25 cellular contexts compared by ENCODE assay signal in genomic region chr4:8508266-8508665, GRCh38.
"Had no signal": no experiment of that assay in that cellular context is flagged by ENCODE, and none has a peak within 500 bp of the region (broad histone marks: within the 10 kb centered on the region; RNA-seq: fewer than 3 reads in every experiment).

No MANE protein-coding gene starts in this region.

- H3K4me1 Mint-ChIP-seq: naive B cell; neural crest cell; stimulated activated naive B cell treated with anti-CD40 and anti-IgM and Interleukin-4, amounts not matched to agents 10 μg/mL and 1 μg/mL and 100 μg/mL, for 72 hours had no signal

- DNase-seq: cortex of kidney; effector CD4-positive, alpha-beta T cell; foreskin keratinocyte; heart left ventricle; kidney; mesenchymal stem cell; mucosa of descending colon; naive B cell; psoas muscle; right cardiac atrium; stimulated activated CD4-positive, alpha-beta T cell treated with anti-CD3 and anti-CD28 coated beads, Interleukin-4, amount 100 ng/mL, for 4 hours; stimulated activated naive B cell treated with anti-CD40 and anti-IgM and Interleukin-4, amounts not matched to agents 10 μg/mL and 1 μg/mL and 100 μg/mL, for 72 hours had no signal

- H3K27ac ChIP-seq: epithelial cell of prostate, foreskin keratinocyte, hepatocyte, psoas muscle had no signal

- ATAC-seq: esophagus mucosa; foreskin keratinocyte; gastroesophageal sphincter; heart left ventricle; left lobe of liver; mucosa of descending colon; natural killer cell treated with Interleukin-12 subunit alpha and Interleukin-12 subunit beta and Interleukin-15 and Interleukin-18, amount 100 ng/mL, for 72 hours; psoas muscle; right cardiac atrium; stimulated activated naive B cell treated with anti-CD40 and anti-IgM and Interleukin-4, amounts not matched to agents 10 μg/mL and 1 μg/mL and 100 μg/mL, for 72 hours had no signal

- H3K27ac Mint-ChIP-seq: mesothelial cell of epicardium; naive B cell; natural killer cell treated with Interleukin-12 subunit alpha and Interleukin-12 subunit beta and Interleukin-15 and Interleukin-18, amount 100 ng/mL, for 72 hours; stimulated activated naive B cell treated with anti-CD40 and anti-IgM and Interleukin-4, amounts not matched to agents 10 μg/mL and 1 μg/mL and 100 μg/mL, for 72 hours; stimulated activated naive CD8-positive, alpha-beta T cell treated with anti-CD3 and anti-CD28 coated beads, Interleukin-15, Interleukin-2, amounts not matched to agents 100 ng/mL and 50 ng/mL, for 24 hours; type B pancreatic cell had no signal

- H3K4me3 Mint-ChIP-seq: mesothelial cell of epicardium; naive B cell; natural killer cell treated with Interleukin-12 subunit alpha and Interleukin-12 subunit beta and Interleukin-15 and Interleukin-18, amount 100 ng/mL, for 72 hours; neural crest cell; stimulated activated naive B cell treated with anti-CD40 and anti-IgM and Interleukin-4, amounts not matched to agents 10 μg/mL and 1 μg/mL and 100 μg/mL, for 72 hours; stimulated activated naive CD8-positive, alpha-beta T cell treated with anti-CD3 and anti-CD28 coated beads, Interleukin-15, Interleukin-2, amounts not matched to agents 100 ng/mL and 50 ng/mL, for 24 hours; type B pancreatic cell had no signal

- H3K4me2 ChIP-seq: hepatocyte had no signal

- H3K9me3 ChIP-seq: gastroesophageal sphincter, heart left ventricle, mucosa of descending colon, psoas muscle, suprapubic skin had no signal

- H3K79me2 ChIP-seq: hepatocyte had no signal

- H3K27me3 Mint-ChIP-seq: natural killer cell treated with Interleukin-12 subunit alpha and Interleukin-12 subunit beta and Interleukin-15 and Interleukin-18, amount 100 ng/mL, for 72 hours; type B pancreatic cell had no signal

- H2AFZ ChIP-seq: hepatocyte had no signal

- FAIRE-seq: kidney had no signal

- H3K4me3 ChIP-seq: gastroesophageal sphincter, heart left ventricle, hepatocyte, mucosa of descending colon, psoas muscle, skin epidermis, spleen, suprapubic skin had no signal

- H3K36me3 ChIP-seq: gastroesophageal sphincter, heart left ventricle, spleen, suprapubic skin had no signal

- H3K27me3 ChIP-seq: gastroesophageal sphincter, heart left ventricle, hepatocyte, spleen, suprapubic skin had no signal

- H3K36me3 Mint-ChIP-seq: mesothelial cell of epicardium; natural killer cell treated with Interleukin-12 subunit alpha and Interleukin-12 subunit beta and Interleukin-15 and Interleukin-18, amount 100 ng/mL, for 72 hours; type B pancreatic cell had no signal

- H3K4me1 ChIP-seq: foreskin keratinocyte had no signal

- H3K9me3 Mint-ChIP-seq: natural killer cell treated with Interleukin-12 subunit alpha and Interleukin-12 subunit beta and Interleukin-15 and Interleukin-18, amount 100 ng/mL, for 72 hours; neural crest cell; type B pancreatic cell had no signal
